ENCODE assay signal across 33 cellular contexts in the genomic region with DNA sequence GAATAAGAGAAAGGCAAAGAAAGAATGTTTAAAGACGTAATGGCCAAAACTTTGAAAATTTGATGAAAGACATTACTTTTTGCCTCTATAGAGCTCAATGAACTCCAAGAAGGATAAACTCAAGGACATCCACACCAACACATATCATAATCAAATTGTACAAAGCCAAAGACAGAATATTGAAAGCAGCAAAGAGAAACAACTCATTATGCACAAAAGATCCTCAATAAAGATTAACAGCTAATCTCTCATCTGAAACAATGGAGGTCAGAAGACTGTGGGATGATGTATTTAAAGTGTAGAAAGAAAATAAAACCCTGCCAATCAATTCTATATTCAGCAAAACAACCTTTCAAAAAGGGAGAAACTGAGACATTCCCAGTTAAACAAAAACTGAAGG.
"Had no signal": no experiment of that assay in that cellular context is flagged by ENCODE, and none has a peak within 500 bp of the region (broad histone marks: within the 10 kb centered on the region; RNA-seq: fewer than 3 reads in every experiment).

No MANE protein-coding gene starts in this region.

- H3K27ac ChIP-seq: adrenal gland, brain microvascular endothelial cell, breast epithelium, VCaP had no signal

- FAIRE-seq: TTC549 had no signal

- H3K36me3 ChIP-seq: adrenal gland, brain microvascular endothelial cell, breast epithelium had no signal

- H3K9me3 ChIP-seq: adrenal gland had no signal

- H3K4me1 Mint-ChIP-seq: activated CD4-positive, alpha-beta memory T cell treated with anti-CD3 and anti-CD28 coated beads, Interleukin-2, amount 10 ng/mL, durations not matched to agents 7 days and 5 days; activated CD4-positive, alpha-beta T cell treated with anti-CD3 and anti-CD28 coated beads for 36 hours; activated CD4-positive, alpha-beta T cell treated with anti-CD3 and anti-CD28 coated beads, Interleukin-2, amount 10 ng/mL, durations not matched to agents 7 days and 5 days; activated CD8-positive, alpha-beta memory T cell treated with anti-CD3 and anti-CD28 coated beads, Interleukin-2, amount 10 ng/mL, durations not matched to agents 7 days and 5 days; activated naive CD4-positive, alpha-beta T cell treated with anti-CD3 and anti-CD28 coated beads, Interleukin-2, amount 10 ng/mL, durations not matched to agents 7 days and 5 days; activated naive CD8-positive, alpha-beta T cell treated with anti-CD3 and anti-CD28 coated beads for 36 hours had no signal

- ATAC-seq: activated CD4-positive, alpha-beta T cell treated with anti-CD3 and anti-CD28 coated beads for 36 hours; activated CD4-positive, CD25-positive, alpha-beta regulatory T cell treated with anti-CD3 and anti-CD28 coated beads, Interleukin-2, amount 50 U/mL, for 24 hours; activated CD8-positive, alpha-beta memory T cell treated with anti-CD3 and anti-CD28 coated beads, Interleukin-2, amount 10 ng/mL, durations not matched to agents 7 days and 5 days; activated CD8-positive, alpha-beta T cell treated with anti-CD3 and anti-CD28 coated beads, Interleukin-2, amount 10 ng/mL, durations not matched to agents 7 days and 5 days; activated naive CD4-positive, alpha-beta T cell treated with anti-CD3 and anti-CD28 coated beads, Interleukin-2, amount 50 U/mL, for 72 hours had no signal

- H3K27ac Mint-ChIP-seq: activated CD4-positive, alpha-beta memory T cell treated with anti-CD3 and anti-CD28 coated beads, Interleukin-2, amount 10 ng/mL, durations not matched to agents 7 days and 5 days; activated CD4-positive, alpha-beta T cell treated with anti-CD3 and anti-CD28 coated beads for 36 hours; activated CD4-positive, alpha-beta T cell treated with anti-CD3 and anti-CD28 coated beads, Interleukin-2, amount 10 ng/mL, durations not matched to agents 7 days and 5 days; activated CD8-positive, alpha-beta memory T cell treated with anti-CD3 and anti-CD28 coated beads, Interleukin-2, amount 10 ng/mL, durations not matched to agents 7 days and 5 days; activated CD8-positive, alpha-beta T cell treated with anti-CD3 and anti-CD28 coated beads, Interleukin-2, amount 10 ng/mL, durations not matched to agents 7 days and 5 days; activated naive CD4-positive, alpha-beta T cell treated with anti-CD3 and anti-CD28 coated beads, Interleukin-2, amount 10 ng/mL, durations not matched to agents 7 days and 5 days; activated naive CD4-positive, alpha-beta T cell treated with anti-CD3 and anti-CD28 coated beads, Interleukin-2, amount 50 U/mL, for 72 hours; activated naive CD8-positive, alpha-beta T cell treated with anti-CD3 and anti-CD28 coated beads for 36 hours; activated T-cell treated with anti-CD3 and anti-CD28 coated beads, Interleukin-2, amount 50 U/mL, for 24 hours; activated T-helper 2 cell treated with anti-CD3 and anti-CD28 coated beads, Interferon-gamma antibody, Interleukin-2, Interleukin-4, amounts not matched to agents 10 μg/mL and 5 μg/mL and 100 μg/mL, durations not matched to agents 14 hours and 24 hours and 36 hours; T-helper 1 cell treated with Interleukin-12 subunit alpha and Interleukin-12 subunit beta and Interleukin-4 antibody, amounts not matched to agents 30 μg/mL and 1 μg/mL, for 36 hours; T-helper 2 cell treated with Interferon-gamma antibody and Interleukin-4, amounts not matched to agents 5 μg/mL and 100 μg/mL, for 36 hours had no signal

- H3K4me1 ChIP-seq: adrenal gland, breast epithelium had no signal

- H3K4me3 Mint-ChIP-seq: activated CD4-positive, alpha-beta memory T cell treated with anti-CD3 and anti-CD28 coated beads, Interleukin-2, amount 10 ng/mL, durations not matched to agents 7 days and 5 days; activated CD4-positive, alpha-beta T cell treated with anti-CD3 and anti-CD28 coated beads for 36 hours; activated CD4-positive, alpha-beta T cell treated with anti-CD3 and anti-CD28 coated beads, Interleukin-2, amount 10 ng/mL, durations not matched to agents 7 days and 5 days; activated CD8-positive, alpha-beta memory T cell treated with anti-CD3 and anti-CD28 coated beads, Interleukin-2, amount 10 ng/mL, durations not matched to agents 7 days and 5 days; activated CD8-positive, alpha-beta T cell treated with anti-CD3 and anti-CD28 coated beads, Interleukin-2, amount 10 ng/mL, durations not matched to agents 7 days and 5 days; activated naive CD4-positive, alpha-beta T cell treated with anti-CD3 and anti-CD28 coated beads, Interleukin-2, amount 10 ng/mL, durations not matched to agents 7 days and 5 days; activated naive CD8-positive, alpha-beta T cell treated with anti-CD3 and anti-CD28 coated beads for 36 hours; activated T-cell treated with anti-CD3 and anti-CD28 coated beads, Interleukin-2, amount 50 U/mL, for 24 hours; T-helper 1 cell treated with Interleukin-12 subunit alpha and Interleukin-12 subunit beta and Interleukin-4 antibody, amounts not matched to agents 30 μg/mL and 1 μg/mL, for 36 hours; T-helper 2 cell treated with Interferon-gamma antibody and Interleukin-4, amounts not matched to agents 5 μg/mL and 100 μg/mL, for 36 hours had no signal

- H3K27me3 Mint-ChIP-seq: activated CD4-positive, alpha-beta T cell treated with anti-CD3 and anti-CD28 coated beads for 36 hours; activated CD4-positive, alpha-beta T cell treated with anti-CD3 and anti-CD28 coated beads, Interleukin-2, amount 10 ng/mL, durations not matched to agents 7 days and 5 days; activated naive CD8-positive, alpha-beta T cell treated with anti-CD3 and anti-CD28 coated beads for 36 hours had no signal

- DNase-seq: activated CD4-positive, alpha-beta memory T cell treated with anti-CD3 and anti-CD28 coated beads, Interleukin-2, amount 10 ng/mL, durations not matched to agents 7 days and 5 days; activated CD4-positive, alpha-beta T cell treated with anti-CD3 and anti-CD28 coated beads for 1 hour; activated CD4-positive, alpha-beta T cell treated with anti-CD3 and anti-CD28 coated beads for 36 hours; activated CD4-positive, alpha-beta T cell treated with anti-CD3 and anti-CD28 coated beads for 48 hours; activated CD4-positive, alpha-beta T cell treated with anti-CD3 and anti-CD28 coated beads, Interleukin-2, amount 10 ng/mL, durations not matched to agents 7 days and 5 days; activated CD4-positive, alpha-beta T cell treated with anti-CD3 and anti-CD28 coated beads, Interleukin-2, amount 50 U/mL, for 48 hours; activated CD4-positive, CD25-positive, alpha-beta regulatory T cell; activated CD8-positive, alpha-beta memory T cell treated with anti-CD3 and anti-CD28 coated beads for 24 hours; activated CD8-positive, alpha-beta memory T cell treated with anti-CD3 and anti-CD28 coated beads, Interleukin-2, amount 10 ng/mL, durations not matched to agents 7 days and 5 days; activated CD8-positive, alpha-beta memory T cell treated with anti-CD3 and anti-CD28 coated beads, Interleukin-2, amount 50 U/mL, for 48 hours; activated CD8-positive, alpha-beta T cell treated with anti-CD3 and anti-CD28 coated beads, Interleukin-2, amount 10 ng/mL, durations not matched to agents 7 days and 5 days; activated effector memory CD4-positive, alpha-beta T cell treated with Interleukin-2 at 50 U/mL for 16 hours; activated gamma-delta T cell; activated naive CD4-positive, alpha-beta T cell treated with anti-CD3 and anti-CD28 coated beads, Interleukin-2, amount 10 ng/mL, durations not matched to agents 7 days and 5 days; activated naive CD4-positive, alpha-beta T cell treated with Interleukin-2 at 50 U/mL for 16 hours; activated naive CD8-positive, alpha-beta T cell treated with anti-CD3 and anti-CD28 coated beads for 36 hours; activated T-cell treated with anti-CD3 and anti-CD28 coated beads, Interleukin-2, amount 50 U/mL, for 24 hours; activated T-cell treated with anti-CD3 and anti-CD28 coated beads, Interleukin-2, amount 50 U/mL, for 48 hours; adrenal gland; amniotic stem cell; aorta; brain microvascular endothelial cell; central memory CD4-positive, alpha-beta T cell; T-helper 2 cell; T-helper 9 cell had no signal

- H3K27me3 ChIP-seq: brain microvascular endothelial cell, breast epithelium had no signal

- H3K4me3 ChIP-seq: adrenal gland, breast epithelium had no signal
